In genomic region chr7:1122832-1123501, GRCh38 we compare ENCODE assay signal across 1 cellular context.
TF ChIP-seq lines count a peak whose summit lies in the region.

No MANE protein-coding gene starts in this region.

TF ChIP-seq in GM12878, 131 proteins besides CTCF, POLR2A, EP300 and RAD21 (continued from another document):
- TF ChIP-seq E4F1 (IDR thresholded peaks at IDR 0.05; ENCODE audit: borderline replicate concordance, partially characterized antibody) (no peak), ATF3 (IDR thresholded peaks at IDR 0.05; ENCODE audit: borderline replicate concordance, extremely low read depth, low read depth, low read length) (no peak), YBX1 (IDR thresholded peaks at IDR 0.05) (no peak), SRF (IDR thresholded peaks at IDR 0.05; ENCODE audit: low read depth in 2 of 2, low read length in 2 of 2) (no peak), ZNF622 (IDR thresholded peaks at IDR 0.05) (no peak), DPF2 (IDR thresholded peaks at IDR 0.05) (no peak), SUPT20H (IDR thresholded peaks at IDR 0.05; ENCODE audit: borderline replicate concordance, control insufficient read depth, low read depth, low read length) (no peak), NFIC (IDR thresholded peaks at IDR 0.05; ENCODE audit: low read depth, low read length) (no peak), ZNF24 (IDR thresholded peaks at IDR 0.05) (no peak), FOS (IDR thresholded peaks at IDR 0.05; ENCODE audit: borderline replicate concordance, extremely low read depth, insufficient read length) (no peak), BACH1 (IDR thresholded peaks at IDR 0.05; ENCODE audit: borderline replicate concordance) (no peak), KLF5 (IDR thresholded peaks at IDR 0.05; ENCODE audit: partially characterized antibody) (no peak), KDM1A (IDR thresholded peaks at IDR 0.05; ENCODE audit: borderline replicate concordance) (no peak), IRF4 (IDR thresholded peaks at IDR 0.05; ENCODE audit: low read depth, low read length) (no peak), IKZF2 (IDR thresholded peaks at IDR 0.05) (no peak), NFXL1 (IDR thresholded peaks at IDR 0.05; ENCODE audit: borderline replicate concordance) (no peak)
- TF ChIP-seq, protein P1, sequence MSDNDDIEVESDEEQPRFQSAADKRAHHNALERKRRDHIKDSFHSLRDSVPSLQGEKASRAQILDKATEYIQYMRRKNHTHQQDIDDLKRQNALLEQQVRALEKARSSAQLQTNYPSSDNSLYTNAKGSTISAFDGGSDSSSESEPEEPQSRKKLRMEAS (IDR thresholded peaks at IDR 0.05; ENCODE audit: low read depth, low read length) = no peak
- TF ChIP-seq, protein P2, sequence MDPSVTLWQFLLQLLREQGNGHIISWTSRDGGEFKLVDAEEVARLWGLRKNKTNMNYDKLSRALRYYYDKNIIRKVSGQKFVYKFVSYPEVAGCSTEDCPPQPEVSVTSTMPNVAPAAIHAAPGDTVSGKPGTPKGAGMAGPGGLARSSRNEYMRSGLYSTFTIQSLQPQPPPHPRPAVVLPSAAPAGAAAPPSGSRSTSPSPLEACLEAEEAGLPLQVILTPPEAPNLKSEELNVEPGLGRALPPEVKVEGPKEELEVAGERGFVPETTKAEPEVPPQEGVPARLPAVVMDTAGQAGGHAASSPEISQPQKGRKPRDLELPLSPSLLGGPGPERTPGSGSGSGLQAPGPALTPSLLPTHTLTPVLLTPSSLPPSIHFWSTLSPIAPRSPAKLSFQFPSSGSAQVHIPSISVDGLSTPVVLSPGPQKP (IDR thresholded peaks at IDR 0.05; ENCODE audit: low read depth, low read length) = no peak
